ENCODE assay signal across 22 cellular contexts in the genomic region with DNA sequence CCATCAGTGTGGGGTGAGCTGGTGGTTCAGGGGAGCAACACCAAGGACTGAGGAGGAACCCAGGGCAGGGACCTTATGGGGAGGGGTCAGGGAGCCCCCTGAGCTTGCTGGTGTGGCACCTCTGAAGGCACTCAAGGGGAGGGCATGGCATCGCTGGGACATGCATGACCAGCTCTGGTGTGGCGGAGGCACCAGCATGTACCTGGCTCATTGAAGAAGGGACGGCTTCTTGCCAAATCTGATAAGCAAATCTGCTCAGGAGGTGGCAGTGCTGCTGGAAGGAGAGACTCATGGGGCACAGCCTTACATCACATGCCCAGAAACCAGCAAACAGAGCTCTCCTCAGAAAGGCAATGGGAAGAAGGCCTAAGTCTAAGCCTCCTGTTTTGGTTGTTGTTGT.
"Had no signal": no experiment of that assay in that cellular context is flagged by ENCODE, and none has a peak within 500 bp of the region (broad histone marks: within the 10 kb centered on the region; RNA-seq: fewer than 3 reads in every experiment).

No MANE protein-coding gene starts in this region.

- H3K4me1 ChIP-seq: gastrocnemius medialis, parathyroid adenoma, right atrium auricular region, transverse colon had no signal

- H3K27me3 ChIP-seq: gastrocnemius medialis, right atrium auricular region, transverse colon had no signal

- H3K9me3 ChIP-seq: gastrocnemius medialis, right atrium auricular region, thoracic aorta, transverse colon had no signal

- H2AFZ ChIP-seq: parathyroid adenoma had no signal

- H3K4me3 ChIP-seq: coronary artery, gastrocnemius medialis, lung, right atrium auricular region, smooth muscle cell, thoracic aorta, transverse colon had no signal

- ATAC-seq: gastrocnemius medialis; left ventricle myocardium superior; natural killer cell treated with Interleukin-12 subunit alpha and Interleukin-12 subunit beta and Interleukin-15 and Interleukin-18, amount 100 ng/mL, for 72 hours; sciatic nerve had no signal

- H3K27ac ChIP-seq: coronary artery, gastrocnemius medialis, parathyroid adenoma, right atrium auricular region, thoracic aorta, transverse colon had no signal

- H3K36me3 ChIP-seq: gastrocnemius medialis, right atrium auricular region, thoracic aorta, transverse colon had no signal

- DNase-seq: central memory CD4-positive, alpha-beta T cell; dermis blood vessel endothelial cell; effector memory CD4-positive, alpha-beta T cell; erythroblast; gastrocnemius medialis; head of caudate nucleus; left ventricle myocardium superior; naive B cell; stimulated activated CD4-positive, alpha-beta T cell treated with anti-CD3 and anti-CD28 coated beads, Interleukin-12 subunit alpha, Interleukin-12 subunit beta, amount 100 ng/mL, for 4 hours; stimulated activated CD4-positive, alpha-beta T cell treated with anti-CD3 and anti-CD28 coated beads, Interleukin-1b, Interleukin-23, amount 100 ng/mL, for 48 hours; stimulated activated CD4-positive, alpha-beta T cell treated with anti-CD3 and anti-CD28 coated beads, Interleukin-4, amount 100 ng/mL, for 1 hour; stimulated activated CD8-positive, alpha-beta memory T cell treated with anti-CD3 and anti-CD28 coated beads, Interleukin-4, amount 100 ng/mL, for 48 hours; stimulated activated naive CD4-positive, alpha-beta T cell; transverse colon had no signal

- H3K4me2 ChIP-seq: smooth muscle cell had no signal

- H3K9ac ChIP-seq: parathyroid adenoma had no signal
